Comparison of ENCODE assay signal across 11 cellular contexts in genomic region chr16:68083239-68083781, GRCh38. TPM values are rescaled to one million over a fixed set of nuclear protein-coding genes. Genes with fewer than 3 reads are reported as not detected.
A peak's percentile ranks its signal among the peaks of the same experiment; 100 is the strongest.
DNase-seq lines count a peak whose midpoint lies in the region; ATAC-seq and TF ChIP-seq lines count a peak whose summit lies in the region.
"Had no signal": no experiment of that assay in that cellular context is flagged by ENCODE, and none has a peak within 500 bp of the region (broad histone marks: within the 10 kb centered on the region; RNA-seq: fewer than 3 reads in every experiment).

No MANE protein-coding gene starts in this region.

- H3K4me3 ChIP-seq in cardiac muscle cell (no peak overlapping the region), breast epithelium (peak overlapping the region in 1 of 3 donors; percentile 95), upper lobe of right lung (no peak overlapping the region)

- H3K27me3 Mint-ChIP-seq in naive thymus-derived CD8-positive, alpha-beta T cell, result no peaks in the 10 kb centered on the region

- H3K4me1 ChIP-seq in cardiac muscle cell (ENCODE audit: low read depth) (peaks cover 20% of the 10 kb centered on the region), breast epithelium (peaks cover 4 to 12% of the 10 kb centered on the region in 2 donors), upper lobe of right lung (peaks cover 72% of the 10 kb centered on the region)

- peaks cover 46 to 72% (median 70%) of the 10 kb centered on the region in 4 donors for H3K4me1 Mint-ChIP-seq in naive thymus-derived CD8-positive, alpha-beta T cell

- no peak for DNase-seq in cardiac muscle cell (ENCODE audit: low read depth in 1 of 2, low spot score in 1 of 2)
- DNase-seq in Right ventricle myocardium inferior (ENCODE audit: missing footprints), result no peak
- no peak for DNase-seq in breast epithelium (ENCODE audit: low spot score in 2 of 2)
- DNase-seq in naive thymus-derived CD8-positive, alpha-beta T cell, result no peak
- no peak for DNase-seq in upper lobe of right lung
- DNase-seq in NCI-H82 (lab: John Stamatoyannopoulos, UW), result no peak
- DNase-seq: NCI-H2029 had no signal

- intact Hi-C loops in Right ventricle myocardium inferior (cut with DNase I), result no loop called here
- intact Hi-C loops in breast epithelium (cut with DNase I; ENCODE audit: low total_unique reads), result loop anchor here (10.0 kb wide), 1 partner anchor 151 kb away; the partner anchor contains the start of gene ESRP2
- intact Hi-C loops in upper lobe of right lung (cut with DNase I), result loop anchor here (10.0 kb wide), 1 partner anchor 151 kb away; the partner anchor contains the start of gene ESRP2

- H3K36me3 ChIP-seq in cardiac muscle cell (no peaks in the 10 kb centered on the region), breast epithelium (no peaks in the 10 kb centered on the region), upper lobe of right lung (peaks cover 5% of the 10 kb centered on the region)

- H3K27me3 ChIP-seq in cardiac muscle cell (no peaks in the 10 kb centered on the region), breast epithelium (no peaks in the 10 kb centered on the region), upper lobe of right lung (no peaks in the 10 kb centered on the region)

- no peak for ATAC-seq in Right ventricle myocardium inferior
- no peak for ATAC-seq in naive thymus-derived CD8-positive, alpha-beta T cell
- ATAC-seq in upper lobe of right lung, result no peak
- ATAC-seq in HG03439 (IDR thresholded peaks at IDR 0.05; ENCODE audit: unreplicated experiment), result no peak
- ATAC-seq in HG02763 (IDR thresholded peaks at IDR 0.05; ENCODE audit: unreplicated experiment), result no peak
- ATAC-seq: SK-N-SH treated with all-trans-retinoic acid at 6 μM for 48 hours had no signal

- TF ChIP-seq CTCF in cardiac muscle cell (IDR thresholded peaks at IDR 0.05; ENCODE audit: low read depth, low read length) (no peak), breast epithelium (IDR thresholded peaks at IDR 0.05) (no peak), upper lobe of right lung (IDR thresholded peaks at IDR 0.05) (no peak)

- peak overlapping the region; percentile 85 to 98 (median 90) for H3K4me3 Mint-ChIP-seq in naive thymus-derived CD8-positive, alpha-beta T cell

- H3K36me3 Mint-ChIP-seq in naive thymus-derived CD8-positive, alpha-beta T cell, result peaks cover 0 to 1% (median 0%) of the 10 kb centered on the region in 3 donors

- POLR2A ChIA-PET in naive thymus-derived CD8-positive, alpha-beta T cell (lab: Charles Lee), result interaction anchor here (0.7 to 11.3 kb wide), 10 partner anchors 9 to 190 kb away, joined by 3 to 406 read pairs (median 10); partner anchors contain the start of genes DDX28, DPEP2, DUS2 and PSKH1

- peak overlapping the region; percentile 81 to 97 (median 95) for H3K27ac Mint-ChIP-seq in naive thymus-derived CD8-positive, alpha-beta T cell

- H3K9me3 ChIP-seq in cardiac muscle cell (ENCODE audit: low read depth) (no peaks in the 10 kb centered on the region), breast epithelium (no peaks in the 10 kb centered on the region), upper lobe of right lung (no peaks in the 10 kb centered on the region)

- H3K9me3 Mint-ChIP-seq in naive thymus-derived CD8-positive, alpha-beta T cell, result no peaks in the 10 kb centered on the region

- H3K27ac ChIP-seq in cardiac muscle cell (peak overlapping the region; percentile 82), breast epithelium (peak overlapping the region; percentile 94 to 99), upper lobe of right lung (peak overlapping the region; percentile 99)
- H3K27ac ChIP-seq: C4-2B had no signal

- TF ChIP-seq POLR2A in breast epithelium (IDR thresholded peaks at IDR 0.05), result no peak

RNA-seq across cellular contexts. Expression of gene NFATC3, which starts 1.9 kb away (rescaled TPM):
- 21.8 and 26.2 TPM in 2 replicates for total RNA-seq in cardiac muscle cell
- 13.6 and 16.1 TPM in 2 replicates for polyA plus RNA-seq in cardiac muscle cell
- 23.7 TPM for total RNA-seq in Right ventricle myocardium inferior
- 10 to 100 TPM; 52.0 to 64.2 (median 60.6) TPM for total RNA-seq in breast epithelium
- 100 to 1,000 TPM; 156 to 162 TPM for total RNA-seq in naive thymus-derived CD8-positive, alpha-beta T cell
- 100 to 1,000 TPM in 1 of 3 donors, 10 to 100 TPM in 2; 85.2 to 102 (median 86.6) TPM for polyA plus RNA-seq in naive thymus-derived CD8-positive, alpha-beta T cell
- total RNA-seq in upper lobe of right lung, result 74.5 TPM
